In the genomic region with DNA sequence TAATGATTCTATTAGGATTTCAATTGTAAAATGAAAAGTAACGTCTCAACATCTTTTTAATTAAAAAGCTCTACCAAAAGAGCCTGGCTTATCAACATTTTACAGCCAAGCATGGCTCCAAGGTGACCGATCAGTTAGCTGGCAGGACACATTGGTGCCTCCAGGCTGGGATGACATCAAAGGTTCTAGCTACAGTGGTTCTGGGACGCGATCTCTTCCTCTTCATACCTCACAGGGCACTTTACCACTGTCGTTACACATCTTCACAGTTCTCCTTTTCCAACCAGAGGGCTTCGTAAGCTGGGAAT, we compare ENCODE assay signal across 8 cellular contexts. TPM values are rescaled to one million over a fixed set of nuclear protein-coding genes. Genes with fewer than 3 reads are reported as not detected.
DNase-seq lines count a peak whose midpoint lies in the region; ATAC-seq and TF ChIP-seq lines count a peak whose summit lies in the region.

No MANE protein-coding gene starts in this region.

- POLR2A ChIA-PET in activated B cell treated with CpG ODN at 0.5 μM for 24 hours (lab: Charles Lee), result interaction anchor here (0.8 to 2.5 kb wide), 16 partner anchors 13 to 271 kb away, joined by 3 to 42 read pairs (median 6); a partner anchor contains a TSS

- no peaks in the 10 kb centered on the region for H3K27me3 Mint-ChIP-seq in activated B cell treated with CpG ODN at 0.5 μM for 24 hours

- peak overlapping the region; percentile 97 for H3K27ac Mint-ChIP-seq in activated B cell treated with CpG ODN at 0.5 μM for 24 hours

- TF ChIP-seq CTCF in activated B cell treated with CpG ODN at 0.5 μM for 24 hours (IDR thresholded peaks at IDR 0.05), result no peak

- H3K9me3 Mint-ChIP-seq in activated B cell treated with CpG ODN at 0.5 μM for 24 hours, result no peaks in the 10 kb centered on the region

- H3K36me3 Mint-ChIP-seq in activated B cell treated with CpG ODN at 0.5 μM for 24 hours (ENCODE audit: low read depth), result peaks cover 27% of the 10 kb centered on the region

- DNase-seq in activated T-cell treated with anti-CD3 and anti-CD28 coated beads for 48 hours (ENCODE audit: low read depth) (peak; percentile 2), activated B cell treated with CpG ODN at 0.5 μM for 24 hours (no peak), left ventricle myocardium superior (peak; percentile 34), NOMO-1 (lab: John Stamatoyannopoulos, UW; ENCODE audit: unreplicated experiment in 2 of 2) (no peak), NCI-H748 treated with DMSO at 0.1 percent for 48 hours (lab: John Stamatoyannopoulos, UW) (no peak)
- no peak for DNase-seq in activated T-cell treated with anti-CD3 and anti-CD28 coated beads, Interleukin-2, amount 50 U/mL, for 48 hours

- H3K4me1 Mint-ChIP-seq in activated B cell treated with CpG ODN at 0.5 μM for 24 hours, result peaks cover 59% of the 10 kb centered on the region

- ATAC-seq in HG02981 (IDR thresholded peaks at IDR 0.05; ENCODE audit: unreplicated experiment), result peak; percentile 10
- ATAC-seq in activated B cell treated with CpG ODN at 0.5 μM for 24 hours (ENCODE audit: low read depth), result peak; percentile 7
- ATAC-seq in left ventricle myocardium superior, result peak; percentile 72

- H3K4me3 Mint-ChIP-seq in activated B cell treated with CpG ODN at 0.5 μM for 24 hours, result peak overlapping the region; percentile 97

- intact Hi-C loops in activated B cell treated with CpG ODN at 0.5 μM for 24 hours (cut with micrococcal nuclease) (loop anchor here (1.0 to 5.0 kb wide), 11 partner anchors 58 to 680 kb away; a partner anchor contains a TSS), left ventricle myocardium superior (cut with micrococcal nuclease) (no loop called here)

- H3K4me3 ChIP-seq in skin epidermis, result peak overlapping the region; percentile 77 to 96 (median 91)

- CTCF ChIA-PET in activated B cell treated with CpG ODN at 0.5 μM for 24 hours (lab: Charles Lee), result interaction anchor here (0.8 to 3.6 kb wide), 13 partner anchors 18 to 270 kb away, joined by 3 to 46 read pairs (median 5); a partner anchor contains a TSS

- peak overlapping the region in 20 of 21 experiments; percentile 68 to 93 (median 86) for H3K27ac ChIP-seq in skin epidermis

RNA-seq across cellular contexts. Expression of a gene that starts 0.7 kb away (rescaled TPM):
- total RNA-seq in activated B cell treated with CpG ODN at 0.5 μM for 24 hours (36.8 and 38.1 TPM in 2 replicates), left ventricle myocardium superior (26.1 TPM)

Comparison
In these comparisons a context has a peak if more than half of its experiments do, and no peak if none do; other contexts are left out.
1. DNase-seq: peak in activated T-cell treated with anti-CD3 and anti-CD28 coated beads for 48 hours (single experiment) and left ventricle myocardium superior (single experiment); none in activated T-cell treated with anti-CD3 and anti-CD28 coated beads, Interleukin-2, amount 50 U/mL, for 48 hours (0 of 2), activated B cell treated with CpG ODN at 0.5 μM for 24 hours (single experiment), NOMO-1 (0 of 2) and NCI-H748 treated with DMSO at 0.1 percent for 48 hours (single experiment).
2. ATAC-seq: peak in every context shown above with its lines; median percentile 72 in left ventricle myocardium superior; 10 in HG02981; 7 in activated B cell treated with CpG ODN at 0.5 μM for 24 hours.